8 cellular contexts compared by ENCODE assay signal in the genomic region with DNA sequence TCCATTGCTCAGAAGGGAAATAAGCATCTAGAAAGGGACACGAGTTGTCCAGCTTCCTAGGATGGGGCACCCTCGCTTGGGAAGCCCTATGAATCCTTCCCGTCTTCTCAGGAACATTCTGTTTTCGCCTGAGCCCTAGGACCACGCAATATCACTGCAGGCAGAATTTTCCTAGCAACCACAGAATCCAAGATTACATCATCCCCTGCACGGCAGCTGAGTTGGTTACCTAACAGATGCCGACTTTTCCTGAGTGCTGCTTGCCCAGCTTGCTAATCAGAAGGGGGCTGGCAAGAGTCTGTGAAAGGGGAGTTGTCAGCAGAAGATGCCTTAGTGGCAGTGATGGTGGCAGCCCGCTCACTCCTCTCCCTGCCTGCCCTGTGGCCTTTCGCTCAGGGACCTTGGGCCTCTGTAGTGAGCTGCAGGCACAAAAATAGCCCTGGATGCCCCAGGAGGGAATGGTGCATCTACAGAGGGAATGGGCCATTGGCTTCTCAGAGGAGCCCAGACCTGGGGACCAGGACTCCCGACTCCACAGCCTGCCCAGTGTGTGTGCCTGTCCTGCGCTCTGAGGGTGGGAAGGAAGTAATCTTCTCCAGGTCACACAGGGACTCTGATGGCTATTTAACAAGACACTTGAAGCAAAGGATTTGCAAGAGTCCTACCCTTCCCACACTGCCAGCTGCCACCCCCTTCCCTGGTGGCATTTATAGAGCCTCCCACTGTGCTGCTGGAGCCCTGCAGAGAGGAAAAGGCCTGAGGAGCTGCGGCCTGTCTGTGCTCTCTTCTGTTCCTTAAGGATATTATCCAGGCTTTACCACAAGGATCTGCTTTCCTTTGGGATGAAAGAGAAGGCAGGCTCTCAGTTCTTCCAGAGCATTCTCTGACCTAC. TPM values are rescaled to one million over a fixed set of nuclear protein-coding genes. Genes with fewer than 3 reads are reported as not detected.
DNase-seq lines count a peak whose midpoint lies in the region; ATAC-seq and TF ChIP-seq lines count a peak whose summit lies in the region.

No MANE protein-coding gene starts in this region.

- no peak for TF ChIP-seq POLR2A in ovary (IDR thresholded peaks at IDR 0.05)

- no peak for TF ChIP-seq EP300 in ovary (IDR thresholded peaks at IDR 0.05)

- no peak for TF ChIP-seq CTCF in fibroblast of villous mesenchyme (IDR thresholded peaks at IDR 0.05; ENCODE audit: insufficient read depth, low read depth, low read length)
- TF ChIP-seq CTCF in ovary (IDR thresholded peaks at IDR 0.05): no peak

- WGBS in ovary, 3 donors: 83 to 91% (median 89%) methylated on average over 12 of the region's 12 CpGs

- H3K27ac ChIP-seq in SK-N-MC (no peak overlapping the region), ovary (no peak overlapping the region)

- H3K4me1 ChIP-seq in ovary (ENCODE audit: insufficient read depth): no peaks in the 10 kb centered on the region

- intact Hi-C loops in ovary (cut with DNase I): no loop called here

- no peaks in the 10 kb centered on the region for H3K27me3 ChIP-seq in ovary

- ATAC-seq in GM21723 (IDR thresholded peaks at IDR 0.05; ENCODE audit: unreplicated experiment): no peak

- no peak overlapping the region for H3K9ac ChIP-seq in SK-N-MC (ENCODE audit: insufficient read length)

- DNase-seq in NCI-H2196 (lab: John Stamatoyannopoulos, UW; ENCODE audit: unreplicated experiment) (peak; percentile 19), NCI-H2196 treated with DMSO at 0.1 percent for 48 hours (lab: John Stamatoyannopoulos, UW; ENCODE audit: unreplicated experiment) (no peak), SK-N-MC (ENCODE audit: low read depth, low spot score) (peak; percentile 73), fibroblast of villous mesenchyme (ENCODE audit: low read depth) (peak; percentile 87), superior temporal gyrus (ENCODE audit: extremely low spot score) (peak; percentile 85), ovary (no peak), NCI-H146 (lab: John Stamatoyannopoulos, UW) (no peak)

- H3K4me3 ChIP-seq in SK-N-MC: peak overlapping the region; percentile 47; the same call in 1 of the 2 replicates
- no peak overlapping the region for H3K4me3 ChIP-seq in fibroblast of villous mesenchyme (ENCODE audit: low read depth, low read length)
- no peak overlapping the region for H3K4me3 ChIP-seq in ovary

- H3K9me3 ChIP-seq in SK-N-MC (ENCODE audit: low read depth, low read length) (no peaks in the 10 kb centered on the region), ovary (no peaks in the 10 kb centered on the region)

- H3K36me3 ChIP-seq in SK-N-MC (ENCODE audit: insufficient read depth, low read length): no peaks in the 10 kb centered on the region
- H3K36me3 ChIP-seq in ovary: no peaks in the 10 kb centered on the region

RNA-seq across cellular contexts. Expression of gene CLSTN1, which starts 28.9 kb away (rescaled TPM):
- 90.2 and 126 TPM in 2 replicates for total RNA-seq in fibroblast of villous mesenchyme
- 100 to 1,000 TPM in 5 of 7 donors, 10 to 100 TPM in 2; 70.5 to 145 (median 119) TPM for total RNA-seq in ovary
- 100 to 1,000 TPM in 1 of 2 donors, 10 to 100 TPM in 1; 84.3 to 110 TPM for polyA plus RNA-seq in ovary

RNA-seq across cellular contexts. Expression of gene CTNNBIP1, which starts 57.4 kb away (rescaled TPM):
- total RNA-seq in fibroblast of villous mesenchyme: 13.4 and 20.3 TPM in 2 replicates
- total RNA-seq in ovary: 10 to 100 TPM; 16.6 to 28.5 (median 25.9) TPM
- polyA plus RNA-seq in ovary: 10 to 100 TPM; 10.4 to 18.5 TPM

Comparison
In these comparisons a context has a peak if more than half of its experiments do, and no peak if none do; other contexts are left out.
1. DNase-seq: peak in NCI-H2196 (single experiment), SK-N-MC (single experiment), fibroblast of villous mesenchyme (single experiment) and superior temporal gyrus (single experiment); none in NCI-H2196 treated with DMSO at 0.1 percent for 48 hours (single experiment), ovary (0 of 5) and NCI-H146 (single experiment).